In the genomic region with DNA sequence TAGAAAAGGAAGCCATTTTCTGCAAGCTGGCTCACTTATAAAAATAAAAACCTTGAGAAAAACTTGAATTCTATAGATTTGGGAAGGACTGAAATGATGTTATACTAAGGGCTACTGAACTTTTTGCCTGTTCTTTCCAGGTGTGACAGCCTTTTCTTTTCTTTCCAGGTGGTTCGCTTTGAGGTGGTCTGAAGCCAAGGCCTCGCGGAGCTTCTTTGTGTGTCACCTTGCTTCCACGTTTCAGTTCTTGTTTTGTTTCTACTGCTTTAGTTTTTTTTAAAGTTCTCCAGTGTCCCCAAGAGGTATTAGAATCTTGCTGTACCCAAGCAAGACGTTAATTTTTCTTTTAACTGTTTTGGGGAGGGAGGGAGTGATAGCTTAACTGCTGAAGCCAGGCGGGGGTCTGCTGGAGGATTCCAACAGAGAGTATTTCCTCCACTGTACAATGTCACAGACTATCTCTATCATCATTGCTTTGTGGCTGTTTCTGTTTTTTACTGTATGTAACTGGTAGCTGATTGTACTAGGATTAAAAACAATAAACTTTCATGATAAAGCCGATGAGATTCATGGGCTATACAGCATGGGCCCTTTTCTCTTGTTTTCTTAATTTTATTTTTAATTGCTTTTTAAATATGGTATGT, we compare ENCODE assay signal across 13 cellular contexts. TPM values are rescaled to one million over a fixed set of nuclear protein-coding genes. Genes with fewer than 3 reads are reported as not detected.
DNase-seq lines count a peak whose midpoint lies in the region; ATAC-seq and TF ChIP-seq lines count a peak whose summit lies in the region.
"Had no signal": no experiment of that assay in that cellular context is flagged by ENCODE, and none has a peak within 500 bp of the region (broad histone marks: within the 10 kb centered on the region; RNA-seq: fewer than 3 reads in every experiment).

No MANE protein-coding gene starts in this region.

- TF ChIP-seq CTCF in MCF 10A (IDR thresholded peaks at IDR 0.05; ENCODE audit: unreplicated experiment) (no peak), breast epithelium (IDR thresholded peaks at IDR 0.05) (no peak), chondrocyte (IDR thresholded peaks at IDR 0.05) (no peak)

- DNase-seq in MCF 10A (ENCODE audit: unreplicated experiment) = no peak
- no peak for DNase-seq in breast epithelium (ENCODE audit: low spot score in 2 of 2)
- DNase-seq in Jurkat, Clone E6-1 (ENCODE audit: low read depth, low spot score) = peak; percentile 21
- DNase-seq in activated naive CD8-positive, alpha-beta T cell treated with anti-CD3 and anti-CD28 coated beads, Interleukin-2, amount 50 U/mL, for 24 hours = no peak
- no peak for DNase-seq in stimulated activated CD8-positive, alpha-beta memory T cell treated with anti-CD3 and anti-CD28 coated beads, Interleukin-4, amount 100 ng/mL, for 48 hours
- DNase-seq in chondrocyte (ENCODE audit: low spot score) = no peak
- no peak for DNase-seq in NCI-H1694 treated with DMSO at 0.1 percent for 48 hours (lab: John Stamatoyannopoulos, UW)
- DNase-seq: activated CD4-positive, alpha-beta T cell treated with anti-CD3 and anti-CD28 coated beads for 48 hours; anterior cingulate cortex; NCI-H2171 had no signal

- no peak for TF ChIP-seq POLR2A in breast epithelium (IDR thresholded peaks at IDR 0.05)

- H3K36me3 ChIP-seq in breast epithelium = no peaks in the 10 kb centered on the region
- peaks cover 4% of the 10 kb centered on the region for H3K36me3 ChIP-seq in thymus (ENCODE audit: control insufficient read depth, insufficient read depth)

- no peaks in the 10 kb centered on the region for H3K27me3 Mint-ChIP-seq in MCF 10A (ENCODE audit: insufficient read depth, unreplicated experiment)
- no peaks in the 10 kb centered on the region for H3K27me3 Mint-ChIP-seq in activated naive CD8-positive, alpha-beta T cell treated with anti-CD3 and anti-CD28 coated beads, Interleukin-2, amount 50 U/mL, for 24 hours
- no peaks in the 10 kb centered on the region for H3K27me3 Mint-ChIP-seq in chondrocyte (ENCODE audit: low read depth)

- no peaks in the 10 kb centered on the region for H3K9me3 Mint-ChIP-seq in MCF 10A (ENCODE audit: unreplicated experiment)
- H3K9me3 Mint-ChIP-seq in activated naive CD8-positive, alpha-beta T cell treated with anti-CD3 and anti-CD28 coated beads, Interleukin-2, amount 50 U/mL, for 24 hours = no peaks in the 10 kb centered on the region
- no peaks in the 10 kb centered on the region for H3K9me3 Mint-ChIP-seq in chondrocyte (ENCODE audit: low read depth)
- H3K9me3 Mint-ChIP-seq: GM23338 had no signal

- POLR2A ChIA-PET in MCF 10A (lab: Yijun Ruan, JAX) = interaction anchor here (0.8 to 1.2 kb wide), 2 partner anchors 14 to 240 kb away, joined by 3 to 4 read pairs; no protein-coding TSS in a partner anchor

- peaks cover 61% of the 10 kb centered on the region for H3K36me3 Mint-ChIP-seq in MCF 10A (ENCODE audit: insufficient read depth, unreplicated experiment)
- peaks cover 19% of the 10 kb centered on the region for H3K36me3 Mint-ChIP-seq in activated naive CD8-positive, alpha-beta T cell treated with anti-CD3 and anti-CD28 coated beads, Interleukin-2, amount 50 U/mL, for 24 hours (ENCODE audit: low read depth)
- peaks cover 4% of the 10 kb centered on the region for H3K36me3 Mint-ChIP-seq in chondrocyte (ENCODE audit: low read depth)

- intact Hi-C loops in MCF 10A (cut with micrococcal nuclease) (no loop called here), breast epithelium (cut with DNase I; ENCODE audit: low total_unique reads) (no loop called here)

- WGBS in thymus = 28% methylated on average over 7 of the region's 7 CpGs

- H3K4me3 Mint-ChIP-seq in MCF 10A (ENCODE audit: unreplicated experiment) = no peak overlapping the region
- H3K4me3 Mint-ChIP-seq in activated naive CD8-positive, alpha-beta T cell treated with anti-CD3 and anti-CD28 coated beads, Interleukin-2, amount 50 U/mL, for 24 hours = peak overlapping the region; percentile 59
- H3K4me3 Mint-ChIP-seq in chondrocyte (ENCODE audit: unreplicated experiment) = no peak overlapping the region
- H3K4me3 Mint-ChIP-seq: GM23338 had no signal

- H3K9me3 ChIP-seq in breast epithelium (no peaks in the 10 kb centered on the region), thymus (ENCODE audit: control insufficient read depth) (no peaks in the 10 kb centered on the region)
- H3K9me3 ChIP-seq: vagina had no signal

- CTCF ChIA-PET in MCF 10A (lab: Yijun Ruan, JAX) = interaction anchor here (0.6 to 2.5 kb wide), 6 partner anchors 23 to 318 kb away, joined by 3 to 12 read pairs (median 4); no protein-coding TSS in a partner anchor

- no peaks in the 10 kb centered on the region for H3K4me1 ChIP-seq in breast epithelium
- H3K4me1 ChIP-seq in thymus (ENCODE audit: control insufficient read depth, insufficient read depth, low read length) = peaks cover 22% of the 10 kb centered on the region

- no peak overlapping the region for H3K27ac Mint-ChIP-seq in MCF 10A (ENCODE audit: low read depth, unreplicated experiment)
- peak overlapping the region; percentile 70 for H3K27ac Mint-ChIP-seq in activated naive CD8-positive, alpha-beta T cell treated with anti-CD3 and anti-CD28 coated beads, Interleukin-2, amount 50 U/mL, for 24 hours
- H3K27ac Mint-ChIP-seq in chondrocyte (ENCODE audit: unreplicated experiment) = no peak overlapping the region
- H3K27ac Mint-ChIP-seq: GM23338 had no signal

- H3K27ac ChIP-seq in breast epithelium = no peak overlapping the region
- peak overlapping the region; percentile 84 for H3K27ac ChIP-seq in thymus (ENCODE audit: low read depth)
- H3K27ac ChIP-seq: vagina had no signal

- H3K4me3 ChIP-seq in breast epithelium (no peak overlapping the region), thymus (ENCODE audit: low read length) (no peak overlapping the region)
- H3K4me3 ChIP-seq in Jurkat, Clone E6-1 (ENCODE audit: low read length) = no peak overlapping the region
- H3K4me3 ChIP-seq: GM23338, vagina had no signal

- H3K4me1 Mint-ChIP-seq in MCF 10A (ENCODE audit: insufficient read depth, unreplicated experiment) (peaks cover 6% of the 10 kb centered on the region), chondrocyte (ENCODE audit: low read depth) (peaks cover 28% of the 10 kb centered on the region)
- peaks cover 59% of the 10 kb centered on the region for H3K4me1 Mint-ChIP-seq in activated naive CD8-positive, alpha-beta T cell treated with anti-CD3 and anti-CD28 coated beads, Interleukin-2, amount 50 U/mL, for 24 hours
- H3K4me1 Mint-ChIP-seq: GM23338 had no signal

- H3K27me3 ChIP-seq in breast epithelium (no peaks in the 10 kb centered on the region), thymus (ENCODE audit: control insufficient read depth, insufficient read depth) (no peaks in the 10 kb centered on the region)
- H3K27me3 ChIP-seq: vagina had no signal

- BruUV-seq in MCF 10A (replicated peaks; lab: Mats Ljungman, UMichigan) = TSS peak; percentile 44

- no peak for ATAC-seq in activated naive CD8-positive, alpha-beta T cell treated with anti-CD3 and anti-CD28 coated beads, Interleukin-2, amount 50 U/mL, for 24 hours
- ATAC-seq: GM23338 had no signal

RNA-seq across cellular contexts. Expression of gene PROX2, which starts 40.2 kb away (rescaled TPM):
- total RNA-seq in MCF 10A (2022) (not detected in 2 replicates), breast epithelium (not detected), chondrocyte (not detected in 3 replicates)
- not detected for polyA plus RNA-seq in Jurkat, Clone E6-1 (2012; ENCODE audit: insufficient read depth, insufficient read length)
- polyA plus RNA-seq in thymus = 0.09 TPM
- total RNA-seq: GM23338, vagina had no signal

RNA-seq across cellular contexts. Expression of gene DLST, which starts 46.0 kb away (rescaled TPM):
- total RNA-seq in MCF 10A (2022) = 114 and 139 TPM in 2 replicates
- total RNA-seq in breast epithelium = 100 to 1,000 TPM in 1 of 3 donors, 10 to 100 TPM in 2; 73.4 to 104 (median 76.1) TPM
- 52.0 TPM for polyA plus RNA-seq in Jurkat, Clone E6-1 (2012; ENCODE audit: insufficient read depth, insufficient read length)
- 49.4 TPM for polyA plus RNA-seq in thymus
- 70.4 to 78.0 TPM (median 74.5 TPM) in 3 replicates for total RNA-seq in chondrocyte
